In genomic region chr7:35968140-35968940, GRCh38 we compare ENCODE assay signal across 32 cellular contexts.
"Had no signal": no experiment of that assay in that cellular context is flagged by ENCODE, and none has a peak within 500 bp of the region (broad histone marks: within the 10 kb centered on the region; RNA-seq: fewer than 3 reads in every experiment).

No MANE protein-coding gene starts in this region.

- ATAC-seq: activated CD4-positive, CD25-positive, alpha-beta regulatory T cell treated with anti-CD3 and anti-CD28 coated beads, Interleukin-2, amount 50 U/mL, for 24 hours; activated CD8-positive, alpha-beta memory T cell treated with anti-CD3 and anti-CD28 coated beads, Interleukin-2, amount 10 ng/mL, durations not matched to agents 7 days and 5 days; activated CD8-positive, alpha-beta T cell treated with anti-CD3 and anti-CD28 coated beads, Interleukin-2, amount 10 ng/mL, durations not matched to agents 7 days and 5 days; activated naive CD8-positive, alpha-beta T cell treated with anti-CD3 and anti-CD28 coated beads, Interleukin-2, amount 50 U/mL, for 24 hours; mucosa of descending colon had no signal

- H3K27ac Mint-ChIP-seq: activated CD8-positive, alpha-beta memory T cell treated with anti-CD3 and anti-CD28 coated beads, Interleukin-2, amount 10 ng/mL, durations not matched to agents 7 days and 5 days; activated CD8-positive, alpha-beta T cell treated with anti-CD3 and anti-CD28 coated beads, Interleukin-2, amount 10 ng/mL, durations not matched to agents 7 days and 5 days; activated naive CD4-positive, alpha-beta T cell treated with anti-CD3 and anti-CD28 coated beads, Interleukin-2, amount 50 U/mL, for 24 hours; activated naive CD8-positive, alpha-beta T cell treated with anti-CD3 and anti-CD28 coated beads, Interleukin-2, amount 50 U/mL, for 24 hours; activated T-helper 2 cell treated with anti-CD3 and anti-CD28 coated beads, Interferon-gamma antibody, Interleukin-2, Interleukin-4, amounts not matched to agents 10 μg/mL and 5 μg/mL and 100 μg/mL, durations not matched to agents 14 hours and 24 hours and 36 hours; dendritic cell treated with granulocyte-macrophage colony-stimulating factor and Interleukin-4, amounts not matched to agents 40 ng/mL and 50 ng/mL, for 4 days; T-helper 1 cell treated with Interleukin-12 subunit alpha and Interleukin-12 subunit beta and Interleukin-4 antibody, amounts not matched to agents 30 μg/mL and 1 μg/mL, for 36 hours had no signal

- H3K4me2 ChIP-seq: smooth muscle cell had no signal

- H3K27me3 ChIP-seq: breast epithelium, ovary, testis had no signal

- H3K4me1 Mint-ChIP-seq: central memory CD8-positive, alpha-beta T cell had no signal

- H3K27ac ChIP-seq: breast epithelium, epithelial cell of prostate, esophagus squamous epithelium, left lung, neutrophil, ovary, prostate gland, testis, transverse colon, WERI-Rb-1 had no signal

- H3K4me3 ChIP-seq: breast epithelium, esophagus squamous epithelium, left lung, lung, mucosa of descending colon, ovary, prostate gland, smooth muscle cell, transverse colon had no signal

- H3K36me3 Mint-ChIP-seq: activated CD8-positive, alpha-beta memory T cell treated with anti-CD3 and anti-CD28 coated beads, Interleukin-2, amount 10 ng/mL, durations not matched to agents 7 days and 5 days; activated naive CD4-positive, alpha-beta T cell treated with anti-CD3 and anti-CD28 coated beads, Interleukin-2, amount 50 U/mL, for 24 hours had no signal

- H3K9me3 Mint-ChIP-seq: activated naive CD4-positive, alpha-beta T cell treated with anti-CD3 and anti-CD28 coated beads, Interleukin-2, amount 50 U/mL, for 24 hours; activated naive CD8-positive, alpha-beta T cell treated with anti-CD3 and anti-CD28 coated beads, Interleukin-2, amount 50 U/mL, for 24 hours; activated T-helper 2 cell treated with anti-CD3 and anti-CD28 coated beads, Interferon-gamma antibody, Interleukin-2, Interleukin-4, amounts not matched to agents 10 μg/mL and 5 μg/mL and 100 μg/mL, durations not matched to agents 14 hours and 24 hours and 36 hours; central memory CD8-positive, alpha-beta T cell; dendritic cell treated with granulocyte-macrophage colony-stimulating factor and Interleukin-4, amounts not matched to agents 40 ng/mL and 50 ng/mL, for 4 days; nephron; T-helper 1 cell treated with Interleukin-12 subunit alpha and Interleukin-12 subunit beta and Interleukin-4 antibody, amounts not matched to agents 30 μg/mL and 1 μg/mL, for 36 hours had no signal

- DNase-seq: activated CD4-positive, alpha-beta T cell treated with anti-CD3 and anti-CD28 coated beads, Interleukin-2, amount 50 U/mL, for 1 hour; activated CD8-positive, alpha-beta memory T cell treated with anti-CD3 and anti-CD28 coated beads, Interleukin-2, amount 10 ng/mL, durations not matched to agents 7 days and 5 days; activated CD8-positive, alpha-beta T cell treated with anti-CD3 and anti-CD28 coated beads, Interleukin-2, amount 10 ng/mL, durations not matched to agents 7 days and 5 days; activated naive CD8-positive, alpha-beta T cell treated with anti-CD3 and anti-CD28 coated beads, Interleukin-2, amount 50 U/mL, for 24 hours; activated T-cell treated with anti-CD3 and anti-CD28 coated beads, Interleukin-2, amount 50 U/mL, for 48 hours; amygdala; esophagus squamous epithelium; foreskin melanocyte; mucosa of descending colon; ovary; stimulated activated CD4-positive, alpha-beta T cell treated with anti-CD3 and anti-CD28 coated beads, Interleukin-1b, Interleukin-23, amount 100 ng/mL, for 48 hours; stimulated activated CD4-positive, alpha-beta T cell treated with anti-CD3 and anti-CD28 coated beads, Interleukin-4, amount 100 ng/mL, for 4 hours; stimulated activated CD8-positive, alpha-beta memory T cell treated with anti-CD3 and anti-CD28 coated beads, Interleukin-4, amount 100 ng/mL, for 48 hours; stimulated activated naive CD4-positive, alpha-beta T cell; T-helper 9 cell; testis; transverse colon; WERI-Rb-1 had no signal

- H3K36me3 ChIP-seq: breast epithelium, esophagus squamous epithelium, left lung, neutrophil, ovary, prostate gland, transverse colon, WERI-Rb-1 had no signal

- H3K9me3 ChIP-seq: breast epithelium, esophagus squamous epithelium, left lung, mucosa of descending colon, neutrophil, ovary, prostate gland, testis, transverse colon had no signal

- H3K4me3 Mint-ChIP-seq: activated CD8-positive, alpha-beta memory T cell treated with anti-CD3 and anti-CD28 coated beads, Interleukin-2, amount 10 ng/mL, durations not matched to agents 7 days and 5 days; activated CD8-positive, alpha-beta T cell treated with anti-CD3 and anti-CD28 coated beads, Interleukin-2, amount 10 ng/mL, durations not matched to agents 7 days and 5 days; activated naive CD4-positive, alpha-beta T cell treated with anti-CD3 and anti-CD28 coated beads, Interleukin-2, amount 50 U/mL, for 24 hours; activated naive CD8-positive, alpha-beta T cell treated with anti-CD3 and anti-CD28 coated beads, Interleukin-2, amount 50 U/mL, for 24 hours; central memory CD8-positive, alpha-beta T cell; nephron; T-helper 1 cell treated with Interleukin-12 subunit alpha and Interleukin-12 subunit beta and Interleukin-4 antibody, amounts not matched to agents 30 μg/mL and 1 μg/mL, for 36 hours had no signal

- H3K4me1 ChIP-seq: breast epithelium, prostate gland, testis had no signal
